31 cellular contexts compared by ENCODE assay signal in the genomic region with DNA sequence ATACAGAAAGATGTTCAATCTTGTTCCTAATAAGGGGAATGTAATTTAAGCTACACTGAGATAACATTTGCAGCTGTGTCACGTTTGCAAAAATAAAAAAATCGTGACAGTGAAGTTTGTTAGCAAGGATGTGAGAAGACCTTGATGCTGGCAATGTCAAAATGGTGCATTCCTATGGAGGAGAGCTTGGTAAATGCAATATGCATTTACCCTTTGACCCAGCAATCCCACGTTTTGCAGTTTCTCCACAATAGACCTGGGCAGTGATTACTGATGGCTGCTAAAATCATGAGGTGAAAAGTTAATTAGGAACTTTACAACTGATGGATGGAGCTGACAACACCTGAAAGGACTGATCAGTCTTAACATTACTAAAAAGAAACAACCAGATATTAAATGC.
"Had no signal": no experiment of that assay in that cellular context is flagged by ENCODE, and none has a peak within 500 bp of the region (broad histone marks: within the 10 kb centered on the region; RNA-seq: fewer than 3 reads in every experiment).

No MANE protein-coding gene starts in this region.

- H3K27me3 Mint-ChIP-seq: naive thymus-derived CD8-positive, alpha-beta T cell; stimulated activated memory B cell treated with anti-CD40 and anti-IgM and Interleukin-4, amounts not matched to agents 10 μg/mL and 1 μg/mL and 100 μg/mL, for 72 hours; stimulated activated naive CD8-positive, alpha-beta T cell treated with anti-CD3 and anti-CD28 coated beads, Interleukin-15, amount 100 ng/mL, for 72 hours had no signal

- H3K4me1 ChIP-seq: lower lobe of right lung, parathyroid adenoma, prostate gland, sigmoid colon, testis, thyroid gland, transverse colon, upper lobe of left lung, vagina had no signal

- H3K79me2 ChIP-seq: parathyroid adenoma had no signal

- H3K9me3 Mint-ChIP-seq: naive thymus-derived CD8-positive, alpha-beta T cell; nephron; neural crest cell; stimulated activated memory B cell treated with anti-CD40 and anti-IgM and Interleukin-4, amounts not matched to agents 10 μg/mL and 1 μg/mL and 100 μg/mL, for 72 hours; stimulated activated naive CD8-positive, alpha-beta T cell treated with anti-CD3 and anti-CD28 coated beads, Interleukin-15, amount 100 ng/mL, for 72 hours had no signal

- H3K36me3 ChIP-seq: prostate gland, thyroid gland had no signal

- H3K9me3 ChIP-seq: lower lobe of right lung, prostate gland, sigmoid colon, testis, thyroid gland, transverse colon, upper lobe of left lung, vagina had no signal

- H3K27ac Mint-ChIP-seq: stimulated activated memory B cell treated with anti-CD40 and anti-IgM and Interleukin-4, amounts not matched to agents 10 μg/mL and 1 μg/mL and 100 μg/mL, for 72 hours; stimulated activated naive CD8-positive, alpha-beta T cell treated with anti-CD3 and anti-CD28 coated beads, Interleukin-15, amount 100 ng/mL, for 72 hours had no signal

- FAIRE-seq: keratinocyte, small intestine had no signal

- ATAC-seq: left cardiac atrium; left ventricle myocardium superior; lower lobe of right lung; naive thymus-derived CD8-positive, alpha-beta T cell; right cardiac atrium; stimulated activated memory B cell treated with anti-CD40 and anti-IgM and Interleukin-4, amounts not matched to agents 10 μg/mL and 1 μg/mL and 100 μg/mL, for 72 hours; stimulated activated naive CD8-positive, alpha-beta T cell treated with anti-CD3 and anti-CD28 coated beads, Interleukin-15, amount 100 ng/mL, for 72 hours had no signal

- H3K9ac ChIP-seq: parathyroid adenoma had no signal

- DNase-seq: head of caudate nucleus; hypothalamus; kidney glomerular epithelial cell; left cardiac atrium; left ventricle myocardium superior; lower lobe of right lung; mammary epithelial cell; mesenchymal stem cell; naive thymus-derived CD8-positive, alpha-beta T cell; nucleus accumbens; retina; right cardiac atrium; sigmoid colon; small intestine; stimulated activated CD4-positive, alpha-beta T cell treated with anti-CD3 and anti-CD28 coated beads, Interleukin-1b, Interleukin-23, amount 100 ng/mL, for 48 hours; stimulated activated CD4-positive, alpha-beta T cell treated with anti-CD3 and anti-CD28 coated beads, Interleukin-2, amount 100 ng/mL, for 48 hours; stimulated activated CD4-positive, alpha-beta T cell treated with anti-CD3 and anti-CD28 coated beads, Interleukin-4, amount 100 ng/mL, for 4 hours; stimulated activated CD8-positive, alpha-beta memory T cell treated with anti-CD3 and anti-CD28 coated beads, Interleukin-4, amount 100 ng/mL, for 48 hours; stimulated activated naive CD4-positive, alpha-beta T cell treated with Interleukin-2 at 50 U/mL for 16 hours; stimulated activated naive CD8-positive, alpha-beta T cell treated with anti-CD3 and anti-CD28 coated beads, Interleukin-15, amount 100 ng/mL, for 72 hours; testis; thyroid gland; transverse colon; upper lobe of left lung had no signal

- H3K4me3 Mint-ChIP-seq: naive thymus-derived CD8-positive, alpha-beta T cell; nephron; neural crest cell; stimulated activated memory B cell treated with anti-CD40 and anti-IgM and Interleukin-4, amounts not matched to agents 10 μg/mL and 1 μg/mL and 100 μg/mL, for 72 hours; stimulated activated naive CD8-positive, alpha-beta T cell treated with anti-CD3 and anti-CD28 coated beads, Interleukin-15, amount 100 ng/mL, for 72 hours had no signal

- H3K4me3 ChIP-seq: lower lobe of right lung, prostate gland, sigmoid colon, testis, thyroid gland, transverse colon, upper lobe of left lung, vagina had no signal

- H3K27me3 ChIP-seq: sigmoid colon, testis, thyroid gland, transverse colon, upper lobe of left lung, vagina had no signal

- H3K4me1 Mint-ChIP-seq: naive thymus-derived CD8-positive, alpha-beta T cell; neural crest cell; stimulated activated memory B cell treated with anti-CD40 and anti-IgM and Interleukin-4, amounts not matched to agents 10 μg/mL and 1 μg/mL and 100 μg/mL, for 72 hours; stimulated activated naive CD8-positive, alpha-beta T cell treated with anti-CD3 and anti-CD28 coated beads, Interleukin-15, amount 100 ng/mL, for 72 hours had no signal

- H2AFZ ChIP-seq: parathyroid adenoma had no signal

- H3K27ac ChIP-seq: lower lobe of right lung, parathyroid adenoma, prostate gland, sigmoid colon, testis, thyroid gland, transverse colon, upper lobe of left lung, vagina had no signal
